34 cellular contexts compared by ENCODE assay signal in the genomic region with DNA sequence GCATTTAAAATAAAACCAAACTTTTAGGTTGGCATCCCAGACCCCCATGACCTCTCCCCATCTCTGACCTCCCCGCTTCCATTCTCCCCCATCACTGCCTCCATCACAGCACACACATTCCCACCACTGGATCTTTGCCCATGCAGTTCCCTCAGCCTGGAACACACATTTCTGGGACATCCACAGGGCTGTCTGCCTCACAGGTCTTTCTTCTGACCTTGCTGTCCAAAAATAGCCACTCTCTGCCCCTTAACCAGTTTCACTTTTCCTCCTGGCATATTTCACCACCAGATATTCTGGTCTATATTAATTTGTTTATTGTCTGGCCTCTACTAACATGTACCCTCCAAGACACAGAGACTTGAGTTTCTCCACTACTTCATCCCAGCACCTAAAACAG.
"Had no signal": no experiment of that assay in that cellular context is flagged by ENCODE, and none has a peak within 500 bp of the region (broad histone marks: within the 10 kb centered on the region; RNA-seq: fewer than 3 reads in every experiment).

No MANE protein-coding gene starts in this region.

- H3K27ac ChIP-seq: adrenal gland, body of pancreas, breast epithelium, KMS-11, PC-9, RWPE1, SJCRH30, SK-N-MC had no signal

- H3K27me3 ChIP-seq: adrenal gland, body of pancreas, breast epithelium had no signal

- H3K9me3 ChIP-seq: adrenal gland, body of pancreas, breast epithelium, SJCRH30 had no signal

- H3K4me3 Mint-ChIP-seq: activated CD4-positive, alpha-beta T cell treated with anti-CD3 and anti-CD28 coated beads for 36 hours; activated CD4-positive, alpha-beta T cell treated with anti-CD3 and anti-CD28 coated beads, Interleukin-2, amount 10 ng/mL, durations not matched to agents 7 days and 5 days; activated naive CD4-positive, alpha-beta T cell treated with anti-CD3 and anti-CD28 coated beads for 36 hours; activated T-cell treated with anti-CD3 and anti-CD28 coated beads, Interleukin-2, amount 50 U/mL, for 4 hours; activated T-helper 1 cell treated with anti-CD3 and anti-CD28 coated beads, Interleukin-12 subunit alpha, Interleukin-12 subunit beta, Interleukin-2, Interleukin-4 antibody, amounts not matched to agents 30 ng/mL and 10 ng/mL and 1 ng/mL, durations not matched to agents 14 hours and 24 hours and 36 hours; T-helper 1 cell treated with Interleukin-12 subunit alpha and Interleukin-12 subunit beta and Interleukin-4 antibody, amounts not matched to agents 30 μg/mL and 1 μg/mL, for 36 hours; T-helper 2 cell treated with Interferon-gamma antibody and Interleukin-4, amounts not matched to agents 5 μg/mL and 100 μg/mL, for 36 hours; WTC11 had no signal

- H3K27ac Mint-ChIP-seq: activated CD4-positive, alpha-beta T cell treated with anti-CD3 and anti-CD28 coated beads for 36 hours; activated CD4-positive, alpha-beta T cell treated with anti-CD3 and anti-CD28 coated beads, Interleukin-2, amount 10 ng/mL, durations not matched to agents 7 days and 5 days; activated naive CD4-positive, alpha-beta T cell treated with anti-CD3 and anti-CD28 coated beads for 36 hours; activated naive CD4-positive, alpha-beta T cell treated with anti-CD3 and anti-CD28 coated beads, Interleukin-2, amount 50 U/mL, for 72 hours; activated T-helper 1 cell treated with anti-CD3 and anti-CD28 coated beads, Interleukin-12 subunit alpha, Interleukin-12 subunit beta, Interleukin-2, Interleukin-4 antibody, amounts not matched to agents 30 ng/mL and 10 ng/mL and 1 ng/mL, durations not matched to agents 14 hours and 24 hours and 36 hours; T-helper 1 cell treated with Interleukin-12 subunit alpha and Interleukin-12 subunit beta and Interleukin-4 antibody, amounts not matched to agents 30 μg/mL and 1 μg/mL, for 36 hours; T-helper 2 cell treated with Interferon-gamma antibody and Interleukin-4, amounts not matched to agents 5 μg/mL and 100 μg/mL, for 36 hours; WTC11 had no signal

- H3K4me2 ChIP-seq: KMS-11, PC-9 had no signal

- H3K27me3 Mint-ChIP-seq: activated CD4-positive, alpha-beta T cell treated with anti-CD3 and anti-CD28 coated beads for 36 hours had no signal

- H2AFZ ChIP-seq: PC-9 had no signal

- H3K4me1 ChIP-seq: breast epithelium, SJCRH30 had no signal

- ATAC-seq: activated CD4-positive, alpha-beta T cell treated with anti-CD3 and anti-CD28 coated beads for 36 hours; activated CD4-positive, CD25-positive, alpha-beta regulatory T cell treated with anti-CD3 and anti-CD28 coated beads, Interleukin-2, amount 50 U/mL, for 24 hours; activated naive CD4-positive, alpha-beta T cell treated with anti-CD3 and anti-CD28 coated beads, Interleukin-2, amount 50 U/mL, for 72 hours; activated T-cell treated with anti-CD3 and anti-CD28 coated beads, Interleukin-2, amount 50 U/mL, for 4 hours; body of pancreas; WTC11 had no signal

- H3K9ac ChIP-seq: KMS-11 had no signal

- H3K4me3 ChIP-seq: adrenal gland, body of pancreas, breast epithelium, PC-9, SJCRH30, SK-N-MC had no signal

- DNase-seq: activated CD4-positive, alpha-beta T cell treated with anti-CD3 and anti-CD28 coated beads for 36 hours; activated CD4-positive, alpha-beta T cell treated with anti-CD3 and anti-CD28 coated beads, Interleukin-2, amount 10 ng/mL, durations not matched to agents 7 days and 5 days; activated CD4-positive, alpha-beta T cell treated with anti-CD3 and anti-CD28 coated beads, Interleukin-2, amount 50 U/mL, for 48 hours; activated CD8-positive, alpha-beta memory T cell treated with anti-CD3 and anti-CD28 coated beads, Interleukin-2, amount 50 U/mL, for 4 hours; activated gamma-delta T cell treated with Interleukin-2 at 50 U/mL for 16 hours; activated naive CD4-positive, alpha-beta T cell treated with anti-CD3 and anti-CD28 coated beads for 36 hours; activated T-cell treated with anti-CD3 and anti-CD28 coated beads for 4 hours; activated T-cell treated with anti-CD3 and anti-CD28 coated beads, Interleukin-2, amount 50 U/mL, for 4 hours; adrenal gland; body of pancreas; caudate nucleus; NCI-H1092 treated with DMSO at 0.1 percent for 48 hours; NCI-H1417; NCI-H146; NCI-H187; NCI-H2029 treated with DMSO at 0.1 percent for 48 hours; NCI-H2107; NCI-H2171; NCI-H510A; NCI-H526; NCI-H748 treated with DMSO at 0.1 percent for 48 hours; PC-9; SHP77; SJCRH30 had no signal

- H3K36me3 ChIP-seq: adrenal gland, breast epithelium, SJCRH30 had no signal

- H3K9me3 Mint-ChIP-seq: activated CD4-positive, alpha-beta T cell treated with anti-CD3 and anti-CD28 coated beads, Interleukin-2, amount 10 ng/mL, durations not matched to agents 7 days and 5 days; activated T-helper 1 cell treated with anti-CD3 and anti-CD28 coated beads, Interleukin-12 subunit alpha, Interleukin-12 subunit beta, Interleukin-2, Interleukin-4 antibody, amounts not matched to agents 30 ng/mL and 10 ng/mL and 1 ng/mL, durations not matched to agents 14 hours and 24 hours and 36 hours; T-helper 2 cell treated with Interferon-gamma antibody and Interleukin-4, amounts not matched to agents 5 μg/mL and 100 μg/mL, for 36 hours had no signal
